In the genomic region with DNA sequence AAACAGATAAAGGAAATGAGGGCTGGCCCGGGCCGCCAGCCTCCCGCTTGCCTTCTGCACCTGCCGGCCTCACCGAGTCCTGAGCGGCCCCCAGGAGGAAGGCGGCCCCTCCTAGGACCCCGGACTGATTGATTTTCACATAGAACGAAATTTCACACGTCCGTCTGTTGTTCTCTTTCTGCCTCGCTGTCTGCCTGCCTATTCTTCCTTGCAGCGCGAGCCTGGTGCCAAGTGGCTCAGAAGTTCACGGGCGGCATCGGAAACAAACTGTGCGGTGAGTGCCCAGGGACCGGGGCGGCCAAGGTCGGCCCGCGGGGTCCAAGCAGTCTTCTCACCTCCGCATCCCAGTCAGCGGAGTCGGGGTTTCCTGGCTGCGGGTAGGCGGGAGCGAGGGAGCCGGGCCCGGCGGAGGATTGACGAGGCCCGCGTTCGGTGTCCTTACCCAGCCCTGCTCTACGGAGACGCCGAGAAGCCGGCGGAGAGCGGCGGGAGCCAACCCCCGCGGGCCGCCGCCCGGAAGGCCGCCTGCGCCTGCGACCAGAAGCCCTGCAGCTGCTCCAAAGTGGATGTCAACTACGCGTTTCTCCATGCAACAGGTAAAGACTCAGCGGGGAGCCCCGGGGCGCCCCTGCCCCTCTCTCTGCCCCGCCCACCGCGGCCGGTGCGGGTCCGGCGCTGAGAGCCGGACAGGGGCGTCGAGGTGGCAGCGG, we compare ENCODE assay signal across 10 cellular contexts. TPM values are rescaled to one million over a fixed set of nuclear protein-coding genes. Genes with fewer than 3 reads are reported as not detected.
DNase-seq lines count a peak whose midpoint lies in the region; ATAC-seq and TF ChIP-seq lines count a peak whose summit lies in the region.
"Had no signal": no experiment of that assay in that cellular context is flagged by ENCODE, and none has a peak within 500 bp of the region (broad histone marks: within the 10 kb centered on the region; RNA-seq: fewer than 3 reads in every experiment).

No MANE protein-coding gene starts in this region.

- CTCF ChIA-PET in SK-N-SH (lab: Yijun Ruan, JAX), result no interaction called here

- TF ChIP-seq POLR2A in spleen (IDR thresholded peaks at IDR 0.05), result no peak

- H3K36me3 ChIP-seq in SK-N-SH (replicated peaks in 1 of 2; ENCODE audit: control insufficient read depth in 1 of 2, insufficient read depth in 2 of 2, low read length in 1 of 2), result no peaks in the 10 kb centered on the region
- no peaks in the 10 kb centered on the region for H3K36me3 ChIP-seq in iPS-15b (ENCODE audit: control insufficient read depth, insufficient read depth, low read length)
- H3K36me3 ChIP-seq in thoracic aorta, result no peaks in the 10 kb centered on the region
- H3K36me3 ChIP-seq in spleen, result no peaks in the 10 kb centered on the region

- peak; percentile 28 to 52 for ATAC-seq in activated naive CD4-positive, alpha-beta T cell treated with anti-CD3 and anti-CD28 coated beads, Interleukin-2, amount 50 U/mL, for 72 hours
- no peak for ATAC-seq in thoracic aorta (ENCODE audit: insufficient number of reproducible peaks, low FRiP score, low read depth)
- ATAC-seq: foreskin keratinocyte had no signal

- peak in 1 of 2 donors; percentile 17 for DNase-seq in activated naive CD4-positive, alpha-beta T cell treated with anti-CD3 and anti-CD28 coated beads, Interleukin-2, amount 50 U/mL, for 72 hours (ENCODE audit: low spot score in 2 of 2)
- DNase-seq in activated naive CD4-positive, alpha-beta T cell treated with anti-CD3 and anti-CD28 coated beads, Interleukin-2, amount 50 U/mL, for 16 hours, result no peak
- DNase-seq in SK-N-SH (peak; percentile 43), thoracic aorta (ENCODE audit: low spot score) (no peak), NCI-H2171 treated with DMSO at 0.1 percent for 48 hours (lab: John Stamatoyannopoulos, UW) (no peak), spleen (no peak), GF-D8 (lab: John Stamatoyannopoulos, UW) (no peak)
- DNase-seq: cerebellar nuclear complex, foreskin keratinocyte had no signal

- no peak overlapping the region for H3K4me3 ChIP-seq in SK-N-SH (ENCODE audit: low read depth in 2 of 2, low read length in 1 of 2)
- H3K4me3 ChIP-seq in iPS-15b (ENCODE audit: low read depth, low read length), result peak overlapping the region; percentile 44
- H3K4me3 ChIP-seq in thoracic aorta, result peak overlapping the region; percentile 48
- H3K4me3 ChIP-seq in spleen, result peak overlapping the region in 2 of 8 donors; percentile 26 to 41

- no peak overlapping the region for H3K27ac ChIP-seq in SK-N-SH (ENCODE audit: low read depth in 2 of 2, low read length in 1 of 2)
- no peak overlapping the region for H3K27ac ChIP-seq in thoracic aorta
- H3K27ac ChIP-seq in spleen, result no peak overlapping the region
- H3K27ac ChIP-seq: foreskin keratinocyte had no signal

- H3K9me3 ChIP-seq in SK-N-SH, result no peaks in the 10 kb centered on the region
- H3K9me3 ChIP-seq in iPS-15b (ENCODE audit: control insufficient read depth, insufficient read depth, low read length), result no peaks in the 10 kb centered on the region
- H3K9me3 ChIP-seq in thoracic aorta, result no peaks in the 10 kb centered on the region
- H3K9me3 ChIP-seq in spleen, result no peaks in the 10 kb centered on the region

- no peak overlapping the region for H3K4me2 ChIP-seq in SK-N-SH

- H4K20me1 ChIP-seq in SK-N-SH (ENCODE audit: insufficient read depth), result no peaks in the 10 kb centered on the region

- H3K36me3 Mint-ChIP-seq in activated naive CD4-positive, alpha-beta T cell treated with anti-CD3 and anti-CD28 coated beads, Interleukin-2, amount 50 U/mL, for 72 hours, result peaks cover 7 to 8% of the 10 kb centered on the region in 2 donors

- intact Hi-C loops in spleen (cut with DNase I; ENCODE audit: low total_unique reads), result no loop called here

- H3K4me1 ChIP-seq in SK-N-SH (ENCODE audit: control insufficient read depth in 1 of 2, insufficient read depth in 2 of 2, low read depth in 1 of 2, low read length in 1 of 2) (no peaks in the 10 kb centered on the region; a peak in 1 of 4 replicates), iPS-15b (ENCODE audit: control insufficient read depth, insufficient read depth, low read length) (peaks cover 17% of the 10 kb centered on the region), thoracic aorta (ENCODE audit: control insufficient read depth in 1 of 2, low read depth in 2 of 2) (peaks cover 20 to 36% of the 10 kb centered on the region in 2 donors), spleen (peaks cover 19 to 43% (median 37%) of the 10 kb centered on the region in 6 donors)
- H3K4me1 ChIP-seq: foreskin keratinocyte had no signal

- POLR2A ChIA-PET in SK-N-SH (lab: Yijun Ruan, JAX), result no interaction called here

- TF ChIP-seq CTCF in SK-N-SH (IDR thresholded peaks at IDR 0.05), result no peak
- TF ChIP-seq CTCF in thoracic aorta (IDR thresholded peaks at IDR 0.05), result no peak
- no peak for TF ChIP-seq CTCF in spleen (IDR thresholded peaks at IDR 0.05 in 8 of 11, conservative IDR thresholded peaks at IDR 0.05 in 3 of 11)

- no peaks in the 10 kb centered on the region for H3K9me3 Mint-ChIP-seq in activated naive CD4-positive, alpha-beta T cell treated with anti-CD3 and anti-CD28 coated beads, Interleukin-2, amount 50 U/mL, for 72 hours

- TF ChIP-seq EP300 in SK-N-SH (IDR thresholded peaks at IDR 0.05; ENCODE audit: borderline replicate concordance in 1 of 2, low read depth in 1 of 2, low read length in 1 of 2), result no peak

- no peak overlapping the region for H3K27ac Mint-ChIP-seq in activated naive CD4-positive, alpha-beta T cell treated with anti-CD3 and anti-CD28 coated beads, Interleukin-2, amount 50 U/mL, for 72 hours

- H3K9ac ChIP-seq in SK-N-SH (no peak overlapping the region), iPS-15b (ENCODE audit: low read depth, low read length) (no peak overlapping the region)

- H3K9me2 ChIP-seq in SK-N-SH, result no peaks in the 10 kb centered on the region

- no peaks in the 10 kb centered on the region for H3F3A ChIP-seq in SK-N-SH (replicated peaks; ENCODE audit: insufficient read depth)

- no peak for TF ChIP-seq RAD21 in SK-N-SH (IDR thresholded peaks at IDR 0.05; ENCODE audit: low read length)

- whole genome bisulfite sequencing in SK-N-SH (ENCODE audit: low lambda C conversion rate), result 3% methylated on average over 37 of the region's 67 CpGs
- WGBS in spleen, 5 donors, result 1 to 10% (median 4%) methylated on average over 10 to 67 of the region's 67 CpGs

- H3K27me3 ChIP-seq in SK-N-SH (ENCODE audit: insufficient read depth) (peaks cover 46% of the 10 kb centered on the region), iPS-15b (ENCODE audit: control insufficient read depth, insufficient read depth, low read length) (peaks cover 79% of the 10 kb centered on the region), thoracic aorta (replicated peaks; ENCODE audit: insufficient read depth) (peaks cover 16% of the 10 kb centered on the region), spleen (replicated peaks in 1 of 7) (peaks cover 15 to 100% (median 95%) of the 10 kb centered on the region in 7 donors)

- H3K79me2 ChIP-seq in SK-N-SH (ENCODE audit: insufficient read depth), result no peaks in the 10 kb centered on the region

- H2AFZ ChIP-seq in SK-N-SH (ENCODE audit: low read depth), result no peak overlapping the region

TF ChIP-seq in SK-N-SH, 30 proteins besides CTCF, POLR2A, EP300 and RAD21:
- no peak for TF ChIP-seq USF2 (IDR thresholded peaks at IDR 0.05; ENCODE audit: borderline replicate concordance, low read depth, low read length)
- TF ChIP-seq GATA2 (CRISPR knock-in tag; IDR thresholded peaks at IDR 0.05), result no peak
- no peak for TF ChIP-seq RFX5 (IDR thresholded peaks at IDR 0.05; ENCODE audit: low read length)
- TF ChIP-seq, protein P1, sequence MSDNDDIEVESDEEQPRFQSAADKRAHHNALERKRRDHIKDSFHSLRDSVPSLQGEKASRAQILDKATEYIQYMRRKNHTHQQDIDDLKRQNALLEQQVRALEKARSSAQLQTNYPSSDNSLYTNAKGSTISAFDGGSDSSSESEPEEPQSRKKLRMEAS (IDR thresholded peaks at IDR 0.05; ENCODE audit: low read depth), result no peak
- TF ChIP-seq MXI1 (IDR thresholded peaks at IDR 0.05; ENCODE audit: low read depth, low read length), result no peak
- no peak for TF ChIP-seq TCF12 (IDR thresholded peaks at IDR 0.05)

RNA-seq across cellular contexts. Expression of gene GAD2, which starts 1.0 kb away (rescaled TPM):
- total RNA-seq in activated naive CD4-positive, alpha-beta T cell treated with anti-CD3 and anti-CD28 coated beads, Interleukin-2, amount 50 U/mL, for 72 hours, result not detected
- polyA plus RNA-seq in SK-N-SH (2012; rRNA removed), result not detected in 2 replicates
- polyA plus RNA-seq in SK-N-SH (2012; cell fraction: cytosol; rRNA removed), result not detected in 2 replicates
- polyA plus RNA-seq in SK-N-SH (2012; cell fraction: nucleus; rRNA removed), result not detected in 2 replicates
- total RNA-seq in thoracic aorta, result not detected
- total RNA-seq in spleen, result not detected
- not detected for polyA plus RNA-seq in spleen
- total RNA-seq: foreskin keratinocyte had no signal
- polyA plus RNA-seq: foreskin keratinocyte had no signal

Comparison
In these comparisons a context has a peak if more than half of its experiments do, and no peak if none do; other contexts are left out.
1. H3K4me3 ChIP-seq: peak in iPS-15b (single experiment) and thoracic aorta (single experiment); none in SK-N-SH (0 of 2).